1 cellular context compared by ENCODE assay signal in genomic region chr6:135880066-135880972, GRCh38.
TF ChIP-seq lines count a peak whose summit lies in the region.

No MANE protein-coding gene starts in this region.

TF ChIP-seq in GM12878, 131 proteins besides CTCF, POLR2A, EP300 and RAD21 (continued from another document):
- TF ChIP-seq TCF7 (IDR thresholded peaks at IDR 0.05; ENCODE audit: borderline replicate concordance), result no peak
- TF ChIP-seq IKZF2 (IDR thresholded peaks at IDR 0.05), result peak; percentile 32 to 43; a peak in 2 of 4 replicates
- no peak for TF ChIP-seq GABPA (IDR thresholded peaks at IDR 0.05; ENCODE audit: low read depth)
- TF ChIP-seq ELK1 (IDR thresholded peaks at IDR 0.05; ENCODE audit: low read depth, low read length), result no peak
- TF ChIP-seq MLLT1 (IDR thresholded peaks at IDR 0.05), result 0 out of 2 replicates have a peak, but pooled peaks have one; percentile 55
- TF ChIP-seq HSF1 (IDR thresholded peaks at IDR 0.05; ENCODE audit: low read depth, low read length), result no peak
- no peak for TF ChIP-seq NR2C1 (IDR thresholded peaks at IDR 0.05)
- TF ChIP-seq SREBF1 (IDR thresholded peaks at IDR 0.05; ENCODE audit: low read length), result no peak
- no peak for TF ChIP-seq REST (IDR thresholded peaks at IDR 0.05; ENCODE audit: low read depth, low read length)
- no peak for TF ChIP-seq RAD51 (IDR thresholded peaks at IDR 0.05)
- TF ChIP-seq SKIL (IDR thresholded peaks at IDR 0.05; ENCODE audit: low read depth, poor library complexity, severe bottlenecking), result no peak
- no peak for TF ChIP-seq ZBTB40 (IDR thresholded peaks at IDR 0.05; ENCODE audit: borderline replicate concordance)
- TF ChIP-seq NR2C2 (IDR thresholded peaks at IDR 0.05; ENCODE audit: borderline replicate concordance, control insufficient read depth, insufficient read length, low read depth), result no peak
- TF ChIP-seq PAX5 (IDR thresholded peaks at IDR 0.05; ENCODE audit: borderline replicate concordance, low read depth, low read length), result peak; percentile 51; the same call in 1 of the 2 replicates
- TF ChIP-seq E2F8 (IDR thresholded peaks at IDR 0.05; ENCODE audit: low read depth, partially characterized antibody), result no peak
- no peak for TF ChIP-seq TBL1XR1 (IDR thresholded peaks at IDR 0.05; ENCODE audit: low read depth, low read length)
- 0 out of 2 replicates have a peak, but pooled peaks have one; percentile 62 for TF ChIP-seq ASH2L (IDR thresholded peaks at IDR 0.05; ENCODE audit: borderline replicate concordance, low read depth)
- no peak for TF ChIP-seq USF2 (IDR thresholded peaks at IDR 0.05; ENCODE audit: borderline replicate concordance, low read depth, low read length)
- TF ChIP-seq ZBTB11 (CRISPR knock-in tag; IDR thresholded peaks at IDR 0.05), result no peak
- TF ChIP-seq IKZF1 (conservative IDR thresholded peaks at IDR 0.05), result peak; percentile 25; the same call in 1 of the 2 replicates
- TF ChIP-seq DPF2 (IDR thresholded peaks at IDR 0.05), result no peak
- no peak for TF ChIP-seq MEF2A (IDR thresholded peaks at IDR 0.05; ENCODE audit: insufficient read depth, low read depth, low read length)
- TF ChIP-seq CBFB (IDR thresholded peaks at IDR 0.05; ENCODE audit: low read depth), result peak; percentile 36; the same call in 1 of the 2 replicates
- no peak for TF ChIP-seq ZSCAN29 (IDR thresholded peaks at IDR 0.05)
- TF ChIP-seq USF1 (IDR thresholded peaks at IDR 0.05; ENCODE audit: borderline replicate concordance, extremely low read length, insufficient read depth, low read depth, low read length), result no peak
- no peak for TF ChIP-seq FOXK2 (IDR thresholded peaks at IDR 0.05)
